ENCODE assay signal across 16 cellular contexts in the genomic region with DNA sequence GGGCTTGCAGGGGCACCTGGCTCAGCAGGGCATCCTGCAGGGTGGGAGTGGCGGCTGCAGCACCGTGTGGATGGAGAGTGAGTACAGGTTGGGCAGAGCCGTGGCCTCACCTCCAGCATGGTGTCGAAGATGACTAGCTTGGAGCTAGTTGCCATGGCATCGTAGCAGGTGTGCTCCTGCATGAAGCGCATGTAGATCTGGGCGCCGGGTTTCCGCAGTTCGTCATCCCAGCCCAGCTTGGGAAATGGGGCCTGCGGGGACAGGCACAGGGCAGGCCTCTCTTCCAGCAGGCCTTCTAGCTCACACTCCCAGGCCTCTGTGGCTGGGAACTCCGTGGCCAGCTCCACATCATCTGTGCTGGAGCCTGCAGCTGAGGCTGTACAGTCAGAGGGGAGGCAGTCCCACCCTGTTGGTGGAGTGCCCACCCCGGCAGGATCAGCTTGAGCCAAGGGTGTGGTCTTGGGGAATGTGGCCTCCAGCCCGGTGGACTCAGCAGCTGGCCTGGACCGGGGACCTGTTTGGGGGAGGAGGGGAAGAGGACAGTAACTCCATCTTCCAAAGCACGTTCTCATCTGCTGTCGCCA. TPM values are rescaled to one million over a fixed set of nuclear protein-coding genes. Genes with fewer than 3 reads are reported as not detected.
DNase-seq lines count a peak whose midpoint lies in the region; ATAC-seq and TF ChIP-seq lines count a peak whose summit lies in the region.
"Had no signal": no experiment of that assay in that cellular context is flagged by ENCODE, and none has a peak within 500 bp of the region (broad histone marks: within the 10 kb centered on the region; RNA-seq: fewer than 3 reads in every experiment).

No MANE protein-coding gene starts in this region.

- H3K27ac ChIP-seq in right atrium auricular region = peak overlapping the region in 1 of 2 donors; percentile 76
- H3K27ac ChIP-seq: BLaER1 treated with 17β-estradiol and CSF1 and Interleukin-3, amounts not matched to agents 10 nM and 100 nM; epithelial cell of prostate; neural progenitor cell had no signal

- no peak overlapping the region for H3K4me3 Mint-ChIP-seq in WTC11
- H3K4me3 Mint-ChIP-seq: neural progenitor cell had no signal

- peaks cover 0 to 20% of the 10 kb centered on the region in 2 donors for H3K4me1 ChIP-seq in right atrium auricular region
- H3K4me1 ChIP-seq: neural progenitor cell had no signal

- no peaks in the 10 kb centered on the region for H3K27me3 ChIP-seq in right atrium auricular region

- H3K27ac Mint-ChIP-seq in WTC11 = no peak overlapping the region
- H3K27ac Mint-ChIP-seq: neural progenitor cell had no signal

- H3K9me3 Mint-ChIP-seq in WTC11 = no peaks in the 10 kb centered on the region
- H3K9me3 Mint-ChIP-seq: neural progenitor cell had no signal

- no peak overlapping the region for H3K4me3 ChIP-seq in right atrium auricular region
- H3K4me3 ChIP-seq: BLaER1 treated with 17β-estradiol and CSF1 and Interleukin-3, amounts not matched to agents 10 nM and 100 nM; neural progenitor cell had no signal

- peak; percentile 52 for DNase-seq in GM03348 (ENCODE audit: low spot score)
- DNase-seq in NCI-H510A (lab: John Stamatoyannopoulos, UW) = peak; percentile 74
- peak; percentile 75 for DNase-seq in right atrium auricular region (ENCODE audit: low spot score)
- DNase-seq in WTC11 (ENCODE audit: low spot score) = no peak
- DNase-seq: NCI-H1694 treated with DMSO at 0.1 percent for 48 hours, OCI-M1, small intestine had no signal

- H3K9me3 ChIP-seq in right atrium auricular region = no peaks in the 10 kb centered on the region
- H3K9me3 ChIP-seq: BLaER1 treated with 17β-estradiol and CSF1 and Interleukin-3, amounts not matched to agents 10 nM and 100 nM had no signal

- H3K36me3 ChIP-seq in right atrium auricular region = no peaks in the 10 kb centered on the region
- H3K36me3 ChIP-seq: BLaER1 treated with 17β-estradiol and CSF1 and Interleukin-3, amounts not matched to agents 10 nM and 100 nM; neural progenitor cell had no signal

- TF ChIP-seq CTCF in right atrium auricular region (IDR thresholded peaks at IDR 0.05) = no peak
- no peak for TF ChIP-seq CTCF in WTC11 (IDR thresholded peaks at IDR 0.05)

- H3K27me3 Mint-ChIP-seq in WTC11 (ENCODE audit: low read depth) = peaks cover 5% of the 10 kb centered on the region

- no peaks in the 10 kb centered on the region for H3K4me1 Mint-ChIP-seq in WTC11
- H3K4me1 Mint-ChIP-seq: neural progenitor cell had no signal

- POLR2A ChIA-PET in WTC11 (lab: Charles Lee) = interaction anchor here (0.6 kb wide), 1 partner anchor 28 kb away, joined by 5 read pairs; no protein-coding TSS in a partner anchor

- ATAC-seq in activated CD4-positive, CD25-positive, alpha-beta regulatory T cell treated with anti-CD3 and anti-CD28 coated beads, Interleukin-2, amount 50 U/mL, for 24 hours = no peak
- ATAC-seq in WTC11 (no peak), GM18858 (IDR thresholded peaks at IDR 0.05; ENCODE audit: unreplicated experiment) (no peak)

- H3K36me3 Mint-ChIP-seq in WTC11 = no peaks in the 10 kb centered on the region
- H3K36me3 Mint-ChIP-seq: neural progenitor cell had no signal

- CTCF ChIA-PET in WTC11 (lab: Charles Lee) = interaction anchor here (1.7 kb wide), 1 partner anchor 17 kb away, joined by 8 read pairs; no protein-coding TSS in a partner anchor

TF ChIP-seq in WTC11, 78 proteins besides CTCF, POLR2A, EP300 and RAD21:
- TF ChIP-seq SMAD4 (CRISPR knock-in tag; IDR thresholded peaks at IDR 0.05) (no peak), TEAD1 (CRISPR knock-in tag; IDR thresholded peaks at IDR 0.05) (no peak), ZNF121 (CRISPR knock-in tag; IDR thresholded peaks at IDR 0.05) (no peak), TEAD4 (CRISPR knock-in tag; IDR thresholded peaks at IDR 0.05) (no peak), ZNF263 (CRISPR knock-in tag; IDR thresholded peaks at IDR 0.05; ENCODE audit: low read depth) (no peak), SP1 (CRISPR knock-in tag; conservative IDR thresholded peaks at IDR 0.05) (no peak), HMGA2 (CRISPR knock-in tag; IDR thresholded peaks at IDR 0.05) (no peak), KAT7 (CRISPR knock-in tag; IDR thresholded peaks at IDR 0.05; ENCODE audit: borderline replicate concordance) (no peak)
- TF ChIP-seq, protein P1, sequence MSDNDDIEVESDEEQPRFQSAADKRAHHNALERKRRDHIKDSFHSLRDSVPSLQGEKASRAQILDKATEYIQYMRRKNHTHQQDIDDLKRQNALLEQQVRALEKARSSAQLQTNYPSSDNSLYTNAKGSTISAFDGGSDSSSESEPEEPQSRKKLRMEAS (CRISPR knock-in tag; IDR thresholded peaks at IDR 0.05) = no peak
- TF ChIP-seq, protein P2, sequence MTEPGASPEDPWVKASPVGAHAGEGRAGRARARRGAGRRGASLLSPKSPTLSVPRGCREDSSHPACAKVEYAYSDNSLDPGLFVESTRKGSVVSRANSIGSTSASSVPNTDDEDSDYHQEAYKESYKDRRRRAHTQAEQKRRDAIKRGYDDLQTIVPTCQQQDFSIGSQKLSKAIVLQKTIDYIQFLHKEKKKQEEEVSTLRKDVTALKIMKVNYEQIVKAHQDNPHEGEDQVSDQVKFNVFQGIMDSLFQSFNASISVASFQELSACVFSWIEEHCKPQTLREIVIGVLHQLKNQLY (CRISPR knock-in tag; IDR thresholded peaks at IDR 0.05) = no peak

RNA-seq across cellular contexts. Expression of a gene that starts 1.6 kb away (rescaled TPM):
- total RNA-seq in right atrium auricular region (under 1 TPM in 1 of 2 donors, not detected in 1; 0.19 TPM), WTC11 (2021) (not detected in 3 replicates)
- total RNA-seq: cerebellum, G401, lung microvascular endothelial cell, subcutaneous adipose tissue had no signal

RNA-seq across cellular contexts. Expression of a gene that starts 29.6 kb away (rescaled TPM):
- total RNA-seq in right atrium auricular region (1 to 10 TPM; 1.8 to 2.4 TPM), WTC11 (2021) (not detected in 3 replicates)
- total RNA-seq: cerebellum, lung microvascular endothelial cell had no signal

RNA-seq across cellular contexts. Expression of a gene that starts 48.0 kb away (rescaled TPM):
- total RNA-seq in right atrium auricular region = 10 to 100 TPM; 17.2 to 23.4 TPM
- 5.6 to 9.3 TPM (median 8.1 TPM) in 3 replicates for total RNA-seq in WTC11 (2021)
- total RNA-seq: G401 had no signal

RNA-seq across cellular contexts. Expression of a gene that starts 50.7 kb away (rescaled TPM):
- total RNA-seq in right atrium auricular region = 1 to 10 TPM in 1 of 2 donors, under 1 TPM in 1; 0.90 to 1.2 TPM
- not detected in 3 replicates for total RNA-seq in WTC11 (2021)
- total RNA-seq: lung microvascular endothelial cell, subcutaneous adipose tissue had no signal
